Comparison of ENCODE assay signal across 14 cellular contexts in the genomic region with DNA sequence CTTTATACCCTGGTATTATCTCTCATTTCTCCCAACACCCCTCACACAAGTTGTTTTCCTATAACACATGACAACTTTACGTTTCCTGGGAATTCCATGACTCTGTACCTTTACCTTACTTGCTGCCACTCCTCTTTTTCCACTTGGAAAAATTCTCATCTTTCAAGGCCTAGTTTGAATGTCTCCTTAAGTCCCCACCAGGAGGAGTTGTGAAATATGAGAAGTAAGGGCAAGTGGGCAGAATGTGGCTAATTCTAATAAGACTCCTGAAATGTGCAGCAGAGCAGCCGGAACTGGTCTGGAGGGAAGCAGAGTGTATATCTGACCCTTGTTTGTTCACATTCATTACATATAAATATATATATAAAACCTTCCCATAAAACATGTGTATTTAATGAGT. TPM values are rescaled to one million over a fixed set of nuclear protein-coding genes. Genes with fewer than 3 reads are reported as not detected.
A peak's percentile ranks its signal among the peaks of the same experiment; 100 is the strongest.
DNase-seq lines count a peak whose midpoint lies in the region; ATAC-seq, FAIRE-seq and TF ChIP-seq lines count a peak whose summit lies in the region.
"Had no signal": no experiment of that assay in that cellular context is flagged by ENCODE, and none has a peak within 500 bp of the region (broad histone marks: within the 10 kb centered on the region; RNA-seq: fewer than 3 reads in every experiment).

No MANE protein-coding gene starts in this region.

- no peaks in the 10 kb centered on the region for H3K4me1 Mint-ChIP-seq in chondrocyte (ENCODE audit: low read depth)
- H3K4me1 Mint-ChIP-seq in activated T-helper 1 cell treated with anti-CD3 and anti-CD28 coated beads, Interleukin-12 subunit alpha, Interleukin-12 subunit beta, Interleukin-2, Interleukin-4 antibody, amounts not matched to agents 30 ng/mL and 10 ng/mL and 1 ng/mL, durations not matched to agents 14 hours and 24 hours and 36 hours (ENCODE audit: low read depth), result no peaks in the 10 kb centered on the region
- H3K4me1 Mint-ChIP-seq in activated T-helper 17 cell treated with anti-CD3 and anti-CD28 coated beads, Interleukin-2, amount 50 U/mL, for 72 hours, result no peaks in the 10 kb centered on the region

- POLR2A ChIA-PET in HepG2 (lab: Yijun Ruan, JAX), result no interaction called here

- no peaks in the 10 kb centered on the region for H3K4me1 ChIP-seq in HepG2 (ENCODE audit: insufficient read depth, low read length)
- H3K4me1 ChIP-seq in right lobe of liver, result peaks cover 0 to 14% (median 0%) of the 10 kb centered on the region in 4 donors
- H3K4me1 ChIP-seq: neural progenitor cell had no signal

- ATAC-seq in HepG2 (no peak), right lobe of liver (no peak), GM21737 (IDR thresholded peaks at IDR 0.05; ENCODE audit: unreplicated experiment) (no peak)
- ATAC-seq in activated T-helper 17 cell treated with anti-CD3 and anti-CD28 coated beads, Interleukin-2, amount 50 U/mL, for 72 hours (replicated peaks), result no peak
- ATAC-seq: activated CD4-positive, CD25-positive, alpha-beta regulatory T cell treated with anti-CD3 and anti-CD28 coated beads, Interleukin-2, amount 50 U/mL, for 24 hours had no signal

- H3K27ac ChIP-seq in HepG2 (ENCODE audit: extremely low read length, insufficient read depth, low read length) (no peak overlapping the region), right lobe of liver (no peak overlapping the region)
- H3K27ac ChIP-seq: neural progenitor cell had no signal

- TF ChIP-seq CTCF in HepG2 (CRISPR knock-in tag; IDR thresholded peaks at IDR 0.05) (no peak), right lobe of liver (IDR thresholded peaks at IDR 0.05) (no peak), chondrocyte (IDR thresholded peaks at IDR 0.05) (peak; percentile 42)

- H3K4me2 ChIP-seq in HepG2 (ENCODE audit: low read depth, low read length), result no peak overlapping the region
- H3K4me2 ChIP-seq: neural progenitor cell had no signal

- peaks cover 2% of the 10 kb centered on the region for H3K36me3 Mint-ChIP-seq in chondrocyte (ENCODE audit: low read depth)
- H3K36me3 Mint-ChIP-seq in activated T-helper 1 cell treated with anti-CD3 and anti-CD28 coated beads, Interleukin-12 subunit alpha, Interleukin-12 subunit beta, Interleukin-2, Interleukin-4 antibody, amounts not matched to agents 30 ng/mL and 10 ng/mL and 1 ng/mL, durations not matched to agents 14 hours and 24 hours and 36 hours (ENCODE audit: low read depth), result peaks cover 22% of the 10 kb centered on the region
- peaks cover 70% of the 10 kb centered on the region for H3K36me3 Mint-ChIP-seq in activated T-helper 17 cell treated with anti-CD3 and anti-CD28 coated beads, Interleukin-2, amount 50 U/mL, for 72 hours (ENCODE audit: low read depth)

- BruUV-seq in HepG2 (replicated peaks; lab: Mats Ljungman, UMichigan), result no TSS peak

- in situ Hi-C loops in HepG2 (cut with HindIII; ENCODE audit: extremely low pct_ligation_motif_present, low pct_unique_long_range_greater_than_20kb), result no loop called here

- CTCF ChIA-PET in HepG2 (lab: Yijun Ruan, JAX; ENCODE audit: low intra/inter-chr PET ratio, low total read pairs), result no interaction called here

- H3K9me3 ChIP-seq in HepG2 (ENCODE audit: low read length), result no peaks in the 10 kb centered on the region
- H3K9me3 ChIP-seq in right lobe of liver, result no peaks in the 10 kb centered on the region
- H3K9me3 ChIP-seq: heart left ventricle, tibial artery had no signal

- TF ChIP-seq POLR2A in HepG2 (IDR thresholded peaks at IDR 0.05; ENCODE audit: insufficient read depth in 1 of 2, low read depth in 2 of 2, low read length in 2 of 2), result no peak
- TF ChIP-seq POLR2A in right lobe of liver (IDR thresholded peaks at IDR 0.05), result no peak

- H3K27me3 Mint-ChIP-seq in chondrocyte (ENCODE audit: low read depth), result no peaks in the 10 kb centered on the region
- H3K27me3 Mint-ChIP-seq in activated T-helper 1 cell treated with anti-CD3 and anti-CD28 coated beads, Interleukin-12 subunit alpha, Interleukin-12 subunit beta, Interleukin-2, Interleukin-4 antibody, amounts not matched to agents 30 ng/mL and 10 ng/mL and 1 ng/mL, durations not matched to agents 14 hours and 24 hours and 36 hours (ENCODE audit: insufficient read depth), result no peaks in the 10 kb centered on the region
- no peaks in the 10 kb centered on the region for H3K27me3 Mint-ChIP-seq in activated T-helper 17 cell treated with anti-CD3 and anti-CD28 coated beads, Interleukin-2, amount 50 U/mL, for 72 hours
- H3K27me3 Mint-ChIP-seq: activated naive CD8-positive, alpha-beta T cell treated with anti-CD3 and anti-CD28 coated beads, Interleukin-2, amount 10 ng/mL, durations not matched to agents 7 days and 5 days had no signal

- H3K27me3 ChIP-seq in HepG2 (ENCODE audit: control insufficient read depth in 1 of 2, insufficient read depth in 2 of 2, low read length in 2 of 2), result no peaks in the 10 kb centered on the region
- no peaks in the 10 kb centered on the region for H3K27me3 ChIP-seq in right lobe of liver
- H3K27me3 ChIP-seq: heart left ventricle, neural progenitor cell, tibial artery had no signal

- no peak overlapping the region for H3K9ac ChIP-seq in HepG2 (ENCODE audit: insufficient read depth, low read depth, low read length)
- H3K9ac ChIP-seq: neural progenitor cell had no signal

- FAIRE-seq in HepG2 (lab: Jason Lieb, UNC), result no peak

- TF ChIP-seq RAD21 in HepG2 (CRISPR knock-in tag; IDR thresholded peaks at IDR 0.05), result no peak

- peak; percentile 9 for DNase-seq in HepG2 (ENCODE audit: low spot score)
- DNase-seq in right lobe of liver, result no peak
- DNase-seq in chondrocyte (ENCODE audit: low spot score), result no peak
- peak; percentile 18 for DNase-seq in kidney tubule cell (ENCODE audit: low spot score)
- no peak for DNase-seq in NCI-H226
- no peak for DNase-seq in activated T-helper 1 cell treated with anti-CD3 and anti-CD28 coated beads, Interleukin-12 subunit alpha, Interleukin-12 subunit beta, Interleukin-2, Interleukin-4 antibody, amounts not matched to agents 30 ng/mL and 10 ng/mL and 1 ng/mL, durations not matched to agents 14 hours and 24 hours and 36 hours (ENCODE audit: low spot score)
- DNase-seq: activated naive CD8-positive, alpha-beta T cell treated with anti-CD3 and anti-CD28 coated beads, Interleukin-2, amount 10 ng/mL, durations not matched to agents 7 days and 5 days; heart left ventricle; T-helper 1 cell; tibial artery had no signal

- H2AFZ ChIP-seq in HepG2 (ENCODE audit: low read length), result no peak overlapping the region
- H2AFZ ChIP-seq: neural progenitor cell had no signal

- H3K27ac Mint-ChIP-seq in chondrocyte (ENCODE audit: unreplicated experiment), result no peak overlapping the region
- H3K27ac Mint-ChIP-seq in activated T-helper 1 cell treated with anti-CD3 and anti-CD28 coated beads, Interleukin-12 subunit alpha, Interleukin-12 subunit beta, Interleukin-2, Interleukin-4 antibody, amounts not matched to agents 30 ng/mL and 10 ng/mL and 1 ng/mL, durations not matched to agents 14 hours and 24 hours and 36 hours, result no peak overlapping the region
- no peak overlapping the region for H3K27ac Mint-ChIP-seq in activated T-helper 17 cell treated with anti-CD3 and anti-CD28 coated beads, Interleukin-2, amount 50 U/mL, for 72 hours
- H3K27ac Mint-ChIP-seq: activated naive CD8-positive, alpha-beta T cell treated with anti-CD3 and anti-CD28 coated beads, Interleukin-2, amount 10 ng/mL, durations not matched to agents 7 days and 5 days; neural progenitor cell had no signal

- no peak for TF ChIP-seq EP300 in HepG2 (IDR thresholded peaks at IDR 0.05; ENCODE audit: low read depth in 2 of 2, low read length in 2 of 2)
- TF ChIP-seq EP300 in HepG2 (CRISPR knock-in tag; IDR thresholded peaks at IDR 0.05; ENCODE audit: borderline replicate concordance), result no peak

- no peaks in the 10 kb centered on the region for H3K9me3 Mint-ChIP-seq in chondrocyte (ENCODE audit: low read depth)
- H3K9me3 Mint-ChIP-seq in activated T-helper 1 cell treated with anti-CD3 and anti-CD28 coated beads, Interleukin-12 subunit alpha, Interleukin-12 subunit beta, Interleukin-2, Interleukin-4 antibody, amounts not matched to agents 30 ng/mL and 10 ng/mL and 1 ng/mL, durations not matched to agents 14 hours and 24 hours and 36 hours, result no peaks in the 10 kb centered on the region
- H3K9me3 Mint-ChIP-seq in activated T-helper 17 cell treated with anti-CD3 and anti-CD28 coated beads, Interleukin-2, amount 50 U/mL, for 72 hours, result no peaks in the 10 kb centered on the region
- H3K9me3 Mint-ChIP-seq: activated naive CD8-positive, alpha-beta T cell treated with anti-CD3 and anti-CD28 coated beads, Interleukin-2, amount 10 ng/mL, durations not matched to agents 7 days and 5 days; neural progenitor cell had no signal

- H3K4me3 Mint-ChIP-seq in chondrocyte (ENCODE audit: unreplicated experiment), result no peak overlapping the region
- H3K4me3 Mint-ChIP-seq in activated T-helper 1 cell treated with anti-CD3 and anti-CD28 coated beads, Interleukin-12 subunit alpha, Interleukin-12 subunit beta, Interleukin-2, Interleukin-4 antibody, amounts not matched to agents 30 ng/mL and 10 ng/mL and 1 ng/mL, durations not matched to agents 14 hours and 24 hours and 36 hours, result no peak overlapping the region
- no peak overlapping the region for H3K4me3 Mint-ChIP-seq in activated T-helper 17 cell treated with anti-CD3 and anti-CD28 coated beads, Interleukin-2, amount 50 U/mL, for 72 hours
- H3K4me3 Mint-ChIP-seq: activated naive CD8-positive, alpha-beta T cell treated with anti-CD3 and anti-CD28 coated beads, Interleukin-2, amount 10 ng/mL, durations not matched to agents 7 days and 5 days; neural progenitor cell had no signal

- no peaks in the 10 kb centered on the region for H3K79me2 ChIP-seq in HepG2 (ENCODE audit: insufficient read depth, low read length)

- H3K4me3 ChIP-seq in HepG2 (replicated peaks in 1 of 3; ENCODE audit: insufficient read depth in 1 of 3, low read depth in 2 of 3, low read length in 3 of 3) (no peak overlapping the region), right lobe of liver (no peak overlapping the region)
- H3K4me3 ChIP-seq: heart left ventricle, neural progenitor cell, tibial artery had no signal

- H4K20me1 ChIP-seq in HepG2 (ENCODE audit: insufficient read depth, low read length), result no peaks in the 10 kb centered on the region

- H3K36me3 ChIP-seq in HepG2 (replicated peaks in 1 of 2; ENCODE audit: control insufficient read depth in 1 of 2, insufficient read depth in 2 of 2, low read length in 2 of 2) (peaks cover 6 to 22% of the 10 kb centered on the region in 2 experiments), right lobe of liver (peaks cover 0 to 2% (median 0%) of the 10 kb centered on the region in 4 donors)
- H3K36me3 ChIP-seq: tibial artery had no signal

- WGBS in HepG2 (ENCODE audit: low lambda C conversion rate), result 95% methylated on average over 2 of the region's 2 CpGs
- 94% methylated on average over 2 of the region's 2 CpGs for WGBS in right lobe of liver (ENCODE audit: insufficient coverage, low coverage, low lambda C conversion rate, missing lambda C conversion rate)

- intact Hi-C loops in HepG2 (cut with micrococcal nuclease; ENCODE audit: unreplicated experiment) (no loop called here), right lobe of liver (cut with DNase I) (no loop called here)
- intact Hi-C loops in activated T-helper 1 cell treated with anti-CD3 and anti-CD28 coated beads, Interleukin-12 subunit alpha, Interleukin-12 subunit beta, Interleukin-2, Interleukin-4 antibody, amounts not matched to agents 30 ng/mL and 10 ng/mL and 1 ng/mL, durations not matched to agents 14 hours and 24 hours and 36 hours (cut with micrococcal nuclease), result no loop called here

RNA-seq across cellular contexts. Expression of a gene that starts 39.7 kb away (rescaled TPM):
- 37.5 and 56.0 TPM in 2 replicates for total RNA-seq in HepG2 (2016; rRNA removed; fragmentation: Illumina TruSeq; extraction: Trizol)
- total RNA-seq in HepG2 (2016; cell fraction: cytosol; rRNA removed; fragmentation: Illumina TruSeq; extraction: Trizol; ENCODE audit: low read depth), result 16.6 and 20.8 TPM in 2 replicates
- total RNA-seq in HepG2 (2016; cell fraction: insoluble cytoplasmic fraction; rRNA removed; fragmentation: Illumina TruSeq; extraction: Trizol), result 33.8 and 58.4 TPM in 2 replicates
- 19.3 and 20.3 TPM in 2 replicates for total RNA-seq in HepG2 (2016; cell fraction: membrane; rRNA removed; fragmentation: Illumina TruSeq; extraction: Trizol)
- 37.0 and 37.3 TPM in 2 replicates for total RNA-seq in HepG2 (2016; cell fraction: nucleus; rRNA removed; fragmentation: Illumina TruSeq; extraction: Trizol)
- polyA plus RNA-seq in HepG2 (2011; rRNA removed), result 11.7 and 13.3 TPM in 2 replicates
- 6.1 and 11.1 TPM in 2 replicates for polyA plus RNA-seq in HepG2 (2011; cell fraction: cytosol; rRNA removed)
- polyA plus RNA-seq in HepG2 (2011; cell fraction: nucleus; rRNA removed), result 9.8 and 16.5 TPM in 2 replicates
- polyA plus RNA-seq in HepG2 (2012), result 5.2 and 10.0 TPM in 2 replicates
- polyA plus RNA-seq in HepG2 (2016; cell fraction: cytosol; fragmentation: Illumina TruSeq; extraction: Trizol; ENCODE audit: low read depth), result 1.1 TPM in 2 replicates
- polyA plus RNA-seq in HepG2 (2016; cell fraction: insoluble cytoplasmic fraction; fragmentation: Illumina TruSeq; extraction: Trizol; ENCODE audit: low read depth), result 25.6 and 29.6 TPM in 2 replicates
- 3.8 and 3.9 TPM in 2 replicates for polyA plus RNA-seq in HepG2 (2016; cell fraction: membrane; fragmentation: Illumina TruSeq; extraction: Trizol; ENCODE audit: low read depth)
- 39.1 and 42.0 TPM in 2 replicates for polyA plus RNA-seq in HepG2 (2016; cell fraction: nucleus; fragmentation: Illumina TruSeq; extraction: Trizol; ENCODE audit: insufficient read depth, low read depth)
- polyA minus RNA-seq in HepG2 (2011; rRNA and poly(A)+ RNA removed; ENCODE audit: low replicate concordance), result 45.8 and 194 TPM in 2 replicates
- polyA minus RNA-seq in HepG2 (2011; cell fraction: cytosol; rRNA and poly(A)+ RNA removed), result 13.8 and 15.9 TPM in 2 replicates
- polyA minus RNA-seq in HepG2 (2011; cell fraction: nucleus; rRNA and poly(A)+ RNA removed), result 29.7 and 36.7 TPM in 2 replicates
- 1 to 10 TPM; 3.1 to 6.7 (median 3.9) TPM for total RNA-seq in right lobe of liver
- 4.3 to 13.5 TPM (median 4.8 TPM) in 3 replicates for total RNA-seq in chondrocyte
- 76.1 and 79.8 TPM in 2 replicates for total RNA-seq in activated T-helper 1 cell treated with anti-CD3 and anti-CD28 coated beads, Interleukin-12 subunit alpha, Interleukin-12 subunit beta, Interleukin-2, Interleukin-4 antibody, amounts not matched to agents 30 ng/mL and 10 ng/mL and 1 ng/mL, durations not matched to agents 14 hours and 24 hours and 36 hours
- 10 to 100 TPM; 80.3 to 93.4 TPM for total RNA-seq in activated T-helper 17 cell treated with anti-CD3 and anti-CD28 coated beads, Interleukin-2, amount 50 U/mL, for 72 hours

Comparison
In these comparisons a context has a peak if more than half of its experiments do, and no peak if none do; other contexts are left out.
1. DNase-seq: peak in HepG2 (single experiment) and kidney tubule cell (single experiment); none in right lobe of liver (0 of 3), chondrocyte (single experiment), NCI-H226 (single experiment) and activated T-helper 1 cell treated with anti-CD3 and anti-CD28 coated beads, Interleukin-12 subunit alpha, Interleukin-12 subunit beta, Interleukin-2, Interleukin-4 antibody, amounts not matched to agents 30 ng/mL and 10 ng/mL and 1 ng/mL, durations not matched to agents 14 hours and 24 hours and 36 hours (single experiment).